In the genomic region with DNA sequence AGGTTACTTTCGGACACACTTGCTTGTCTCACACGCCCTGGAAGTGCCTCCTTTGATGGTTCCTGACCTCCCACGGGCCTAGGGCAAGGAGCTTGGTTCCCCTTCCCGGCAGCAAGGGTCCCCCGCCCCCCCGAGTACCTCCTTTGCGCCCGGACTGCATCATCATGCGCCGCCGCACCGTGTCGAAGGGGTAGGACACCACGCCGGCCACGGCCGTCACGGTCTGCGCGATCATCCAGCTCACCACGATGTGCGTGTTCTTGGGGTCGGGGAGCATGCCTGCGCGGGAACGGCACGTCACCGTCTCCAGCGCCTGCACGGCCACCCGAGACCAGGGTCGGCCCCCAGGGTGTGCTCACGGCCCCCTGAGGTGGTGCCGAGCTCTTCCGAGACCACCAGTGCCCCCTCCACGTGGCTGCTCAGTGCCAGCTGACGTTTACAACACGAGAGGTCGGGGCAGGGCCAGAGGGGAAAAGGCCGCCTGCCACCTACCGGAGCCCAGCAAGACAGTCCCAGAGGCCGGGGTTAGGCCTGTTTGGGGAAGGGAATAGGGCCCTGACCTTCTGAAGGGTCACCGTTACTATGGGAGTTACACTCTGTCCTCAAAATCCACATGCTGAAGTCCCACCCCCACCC, we compare ENCODE assay signal across 1 cellular context.
A peak's percentile ranks its signal among the peaks of the same experiment; 100 is the strongest.
TF ChIP-seq lines count a peak whose summit lies in the region.

No MANE protein-coding gene starts in this region.

TF ChIP-seq in H1, 55 proteins besides CTCF, POLR2A, EP300 and RAD21:
- TF ChIP-seq BCL11A (IDR thresholded peaks at IDR 0.05; ENCODE audit: low read depth in 2 of 2, low read length in 2 of 2) (no peak), TAF1 (IDR thresholded peaks at IDR 0.05; ENCODE audit: low read depth, low read length) (no peak), POU5F1 (IDR thresholded peaks at IDR 0.05; ENCODE audit: low read depth, low read length) (no peak), JUND (IDR thresholded peaks at IDR 0.05; ENCODE audit: low read length) (no peak), POLR2AphosphoS5 (IDR thresholded peaks at IDR 0.05; ENCODE audit: low read depth, low read length) (peak; percentile 89; the same call in 1 of the 2 replicates)
